In genomic region chr3:127672429-127673190, GRCh38 we compare ENCODE assay signal across 8 cellular contexts. TPM values are rescaled to one million over a fixed set of nuclear protein-coding genes. Genes with fewer than 3 reads are reported as not detected.
DNase-seq lines count a peak whose midpoint lies in the region; ATAC-seq and TF ChIP-seq lines count a peak whose summit lies in the region.

Gene ABTB1 (plus strand): TSS chr3:127672952. CDS start chr3:127673026, 74 bp downstream.

- no peaks in the 10 kb centered on the region for H3K9me3 ChIP-seq in A673 (ENCODE audit: low read depth, low read length, poor library complexity, severe bottlenecking)

- POLR2A ChIA-PET in A673 (lab: Charles Lee; ENCODE audit: low non-redundant PET) = no interaction called here

- CTCF ChIA-PET in A673 (lab: Charles Lee) = no interaction called here

- H3K27ac ChIP-seq in A673 (ENCODE audit: low read depth, low read length, poor library complexity, severe bottlenecking) (peak within 1 kb of the TSS; percentile 84), cingulate gyrus (ENCODE audit: low read depth, low read length) (peak within 1 kb of the TSS; percentile 77)

- TSS peak; percentile 67 for BruUV-seq in A673 (replicated peaks; lab: Mats Ljungman, UMichigan)

- peak; percentile 85 for DNase-seq in A673 (ENCODE audit: low spot score)
- peak; percentile 63 for DNase-seq in NCI-H460 (ENCODE audit: extremely low read depth, low read depth)
- peak; percentile 91 for DNase-seq in activated CD4-positive, alpha-beta T cell treated with anti-CD3 and anti-CD28 coated beads for 48 hours
- DNase-seq in left lobe of liver (ENCODE audit: low spot score) = peak; percentile 87
- DNase-seq in stimulated activated CD4-positive, alpha-beta T cell treated with anti-CD3 and anti-CD28 coated beads, Interleukin-2, amount 100 ng/mL, for 48 hours = peak; percentile 78 to 79

- ATAC-seq in GM18868 (IDR thresholded peaks at IDR 0.05; ENCODE audit: unreplicated experiment) (peak; percentile 75), HG03108 (IDR thresholded peaks at IDR 0.05; ENCODE audit: unreplicated experiment) (peak; percentile 50), left lobe of liver (peak; percentile 94)

- H3K36me3 ChIP-seq in A673 (ENCODE audit: insufficient read depth, low read length, poor library complexity, severe bottlenecking) = no peaks in the 10 kb centered on the region

- no peak for TF ChIP-seq CTCF in A673 (conservative IDR thresholded peaks at IDR 0.05; ENCODE audit: low read depth, low read length)

- peaks cover 7% of the 10 kb centered on the region for H3K4me1 ChIP-seq in A673 (ENCODE audit: insufficient read depth, low read length, poor library complexity, severe bottlenecking)

- intact Hi-C loops in A673 (cut with micrococcal nuclease; ENCODE audit: unreplicated experiment) = no loop called here

- no peaks in the 10 kb centered on the region for H3K27me3 ChIP-seq in A673 (replicated peaks; ENCODE audit: insufficient read depth, low read depth, low read length, poor library complexity)

- H3K4me3 ChIP-seq in A673 (ENCODE audit: low read depth, low read length, poor library complexity, severe bottlenecking) = peak within 1 kb of the TSS; percentile 80

RNA-seq across cellular contexts. Expression of gene ABTB1, which starts in this region (rescaled TPM):
- total RNA-seq in A673 (2021) = 2.6 and 4.1 TPM in 2 replicates
- total RNA-seq in NCI-H460 (2014; rRNA removed; shearing (Covaris generic)) = 1.6 and 2.9 TPM in 2 replicates
- polyA plus RNA-seq in NCI-H460 (2014; cell fraction: nucleus; rRNA removed) = 1.1 and 2.3 TPM in 2 replicates
- total RNA-seq in left lobe of liver = 16.3 TPM

Comparison
In these comparisons a context has a peak if more than half of its experiments do, and no peak if none do; other contexts are left out.
1. Peak in every context shown above with its lines: DNase-seq, ATAC-seq, H3K4me3 ChIP-seq and H3K27ac ChIP-seq.